12 cellular contexts compared by ENCODE assay signal in genomic region chr17:42472709-42473521, GRCh38. TPM values are rescaled to one million over a fixed set of nuclear protein-coding genes. Genes with fewer than 3 reads are reported as not detected.
DNase-seq lines count a peak whose midpoint lies in the region; ATAC-seq, FAIRE-seq and TF ChIP-seq lines count a peak whose summit lies in the region.
"Had no signal": no experiment of that assay in that cellular context is flagged by ENCODE, and none has a peak within 500 bp of the region (broad histone marks: within the 10 kb centered on the region; RNA-seq: fewer than 3 reads in every experiment).

No MANE protein-coding gene starts in this region.

- TF ChIP-seq CTCF in endothelial cell of umbilical vein (IDR thresholded peaks at IDR 0.05; ENCODE audit: extremely low read depth in 1 of 2, insufficient read depth in 1 of 2, low read depth in 1 of 2, low read length in 2 of 2) = no peak

- no peaks in the 10 kb centered on the region for H3K79me2 ChIP-seq in endothelial cell of umbilical vein (ENCODE audit: control insufficient read depth, insufficient read depth, low read length)

- no peaks in the 10 kb centered on the region for H3K4me1 ChIP-seq in endothelial cell of umbilical vein (ENCODE audit: control insufficient read depth, extremely low read depth, insufficient read depth, low read length)

- intact Hi-C loops in endothelial cell of umbilical vein (cut with micrococcal nuclease) = no loop called here

- no peak overlapping the region for H3K4me3 ChIP-seq in endothelial cell of umbilical vein (replicated peaks in 1 of 3; ENCODE audit: insufficient read depth in 1 of 3, low read depth in 1 of 3, low read length in 3 of 3)
- H3K4me3 ChIP-seq: coronary artery had no signal

- no peak overlapping the region for H3K4me2 ChIP-seq in endothelial cell of umbilical vein (ENCODE audit: insufficient read depth, low read length)

- no peaks in the 10 kb centered on the region for H3K9me3 ChIP-seq in endothelial cell of umbilical vein (replicated peaks; ENCODE audit: control insufficient read depth, insufficient read depth, low read length)

- peaks cover 2 to 6% of the 10 kb centered on the region in 2 experiments for H3K36me3 ChIP-seq in endothelial cell of umbilical vein (ENCODE audit: control insufficient read depth in 2 of 2, extremely low read depth in 1 of 2, insufficient read depth in 2 of 2, low read length in 2 of 2)

- no peak overlapping the region for H2AFZ ChIP-seq in endothelial cell of umbilical vein (ENCODE audit: low read depth, low read length)

- H4K20me1 ChIP-seq in endothelial cell of umbilical vein (replicated peaks; ENCODE audit: control insufficient read depth, extremely low read depth, insufficient read depth, low read length) = no peaks in the 10 kb centered on the region

- H3K9ac ChIP-seq in endothelial cell of umbilical vein (replicated peaks; ENCODE audit: extremely low read depth, insufficient read depth, low read length) = no peak overlapping the region

- no peaks in the 10 kb centered on the region for H3K27me3 ChIP-seq in endothelial cell of umbilical vein (ENCODE audit: control insufficient read depth in 2 of 2, insufficient read depth in 2 of 2, low read length in 2 of 2)

- H3K27ac ChIP-seq in endothelial cell of umbilical vein (ENCODE audit: insufficient read depth, low read depth, low read length) = no peak overlapping the region
- H3K27ac ChIP-seq: coronary artery had no signal

- peak; percentile 29 for DNase-seq in Daoy (ENCODE audit: low read depth)
- DNase-seq in NOMO-1 treated with DMSO at 0.1 percent for 48 hours (lab: John Stamatoyannopoulos, UW; ENCODE audit: unreplicated experiment) = peak; percentile 67
- no peak for DNase-seq in endothelial cell of umbilical vein (ENCODE audit: low read depth, low spot score)
- peak; percentile 79 for DNase-seq in non-pigmented ciliary epithelial cell (ENCODE audit: low read depth)
- DNase-seq in SHP77 treated with DMSO at 0.1 percent for 48 hours (lab: John Stamatoyannopoulos, UW) = no peak
- no peak for DNase-seq in activated CD4-positive, alpha-beta T cell treated with anti-CD3 and anti-CD28 coated beads, Interleukin-2, amount 50 U/mL, for 48 hours
- DNase-seq: activated naive CD4-positive, alpha-beta T cell treated with Interleukin-2 at 50 U/mL for 16 hours; NCI-H1105 treated with DMSO at 0.1 percent for 48 hours; T-cell had no signal

- dilution Hi-C loops in endothelial cell of umbilical vein (cut with MboI; ENCODE audit: extremely low pct_ligation_motif_present, low sequenced_read_pairs) = no loop called here

- TF ChIP-seq POLR2A in endothelial cell of umbilical vein (IDR thresholded peaks at IDR 0.05; ENCODE audit: low read depth, low read length) = no peak

- H3K9me1 ChIP-seq in endothelial cell of umbilical vein (replicated peaks; ENCODE audit: control insufficient read depth, extremely low read depth, insufficient read depth, low read length) = no peaks in the 10 kb centered on the region

- no peak for ATAC-seq in GM18907 (IDR thresholded peaks at IDR 0.05; ENCODE audit: unreplicated experiment)
- ATAC-seq in GM18873 (IDR thresholded peaks at IDR 0.05; ENCODE audit: low FRiP score, unreplicated experiment) = no peak
- ATAC-seq: T-cell had no signal

- CTCF ChIA-PET in endothelial cell of umbilical vein (lab: Charles Lee) = interaction anchor here (0.8 to 1.5 kb wide), 7 partner anchors 9 to 134 kb away, joined by 3 to 6 read pairs (median 4); partner anchors contain the start of gene CAVIN1

- FAIRE-seq in endothelial cell of umbilical vein (lab: Jason Lieb, UNC) = peak; percentile 38

- BruUV-seq in endothelial cell of umbilical vein (replicated peaks; lab: Mats Ljungman, UMichigan) = no TSS peak

- POLR2A ChIA-PET in endothelial cell of umbilical vein (lab: Charles Lee) = no interaction called here

TF ChIP-seq in endothelial cell of umbilical vein, 7 proteins besides CTCF, POLR2A, EP300 and RAD21:
- TF ChIP-seq EZH2 (IDR thresholded peaks at IDR 0.05; ENCODE audit: borderline replicate concordance, low read depth, low read length, severe bottlenecking) (no peak), POLR2AphosphoS5 (IDR thresholded peaks at IDR 0.05; ENCODE audit: insufficient read depth, low read depth, low read length) (no peak), MYC (IDR thresholded peaks at IDR 0.05; ENCODE audit: low read depth, low read length) (no peak), FOS (IDR thresholded peaks at IDR 0.05; ENCODE audit: borderline replicate concordance, insufficient read depth, low read length) (no peak), JUN (IDR thresholded peaks at IDR 0.05; ENCODE audit: borderline replicate concordance, insufficient read depth, insufficient read length, low read depth) (no peak), MAX (IDR thresholded peaks at IDR 0.05; ENCODE audit: insufficient read depth, insufficient read length) (no peak), GATA2 (IDR thresholded peaks at IDR 0.05; ENCODE audit: insufficient read depth, insufficient read length, low read depth, low read length) (no peak)
TF ChIP-seq in endothelial cell of umbilical vein: peak in this region for 0.

RNA-seq across cellular contexts. Expression of gene ATP6V0A1, which starts 14.2 kb away (rescaled TPM):
- total RNA-seq in Daoy (2014; rRNA removed; shearing (Covaris generic)) = 12.6 and 16.6 TPM in 2 replicates
- total RNA-seq in endothelial cell of umbilical vein = 36.4 and 37.3 TPM in 2 replicates
- 49.2 and 55.9 TPM in 2 replicates for polyA plus RNA-seq in endothelial cell of umbilical vein
- polyA plus RNA-seq in endothelial cell of umbilical vein (2011; cell fraction: cytosol; rRNA removed) = 23.8 and 26.4 TPM in 2 replicates
- 112 and 129 TPM in 2 replicates for polyA plus RNA-seq in endothelial cell of umbilical vein (2011; cell fraction: nucleus; rRNA removed)
- 27.7 and 32.3 TPM in 2 replicates for polyA plus RNA-seq in endothelial cell of umbilical vein (2012)
- 106 and 151 TPM in 2 replicates for polyA minus RNA-seq in endothelial cell of umbilical vein
- polyA minus RNA-seq in endothelial cell of umbilical vein (2011; cell fraction: cytosol; rRNA and poly(A)+ RNA removed) = 19.3 TPM
- polyA minus RNA-seq in endothelial cell of umbilical vein (2011; cell fraction: nucleus; rRNA and poly(A)+ RNA removed) = 70.8 and 102 TPM in 2 replicates

RNA-seq across cellular contexts. Expression of gene CAVIN1, which starts 49.9 kb away (rescaled TPM):
- 192 and 215 TPM in 2 replicates for total RNA-seq in Daoy (2014; rRNA removed; shearing (Covaris generic))
- 663 and 684 TPM in 2 replicates for total RNA-seq in endothelial cell of umbilical vein
- 292 and 303 TPM in 2 replicates for polyA plus RNA-seq in endothelial cell of umbilical vein
- 292 and 325 TPM in 2 replicates for polyA plus RNA-seq in endothelial cell of umbilical vein (2011; cell fraction: cytosol; rRNA removed)
- 136 and 153 TPM in 2 replicates for polyA plus RNA-seq in endothelial cell of umbilical vein (2011; cell fraction: nucleus; rRNA removed)
- 489 and 555 TPM in 2 replicates for polyA plus RNA-seq in endothelial cell of umbilical vein (2012)
- polyA minus RNA-seq in endothelial cell of umbilical vein = 263 and 271 TPM in 2 replicates
- 99.5 TPM for polyA minus RNA-seq in endothelial cell of umbilical vein (2011; cell fraction: cytosol; rRNA and poly(A)+ RNA removed)
- 60.6 and 86.5 TPM in 2 replicates for polyA minus RNA-seq in endothelial cell of umbilical vein (2011; cell fraction: nucleus; rRNA and poly(A)+ RNA removed)

Comparison
In these comparisons a context has a peak if more than half of its experiments do, and no peak if none do; other contexts are left out.
1. DNase-seq: peak in Daoy (single experiment), NOMO-1 treated with DMSO at 0.1 percent for 48 hours (single experiment) and non-pigmented ciliary epithelial cell (single experiment); none in endothelial cell of umbilical vein (single experiment), SHP77 treated with DMSO at 0.1 percent for 48 hours (single experiment) and activated CD4-positive, alpha-beta T cell treated with anti-CD3 and anti-CD28 coated beads, Interleukin-2, amount 50 U/mL, for 48 hours (0 of 2).